In the genomic region with DNA sequence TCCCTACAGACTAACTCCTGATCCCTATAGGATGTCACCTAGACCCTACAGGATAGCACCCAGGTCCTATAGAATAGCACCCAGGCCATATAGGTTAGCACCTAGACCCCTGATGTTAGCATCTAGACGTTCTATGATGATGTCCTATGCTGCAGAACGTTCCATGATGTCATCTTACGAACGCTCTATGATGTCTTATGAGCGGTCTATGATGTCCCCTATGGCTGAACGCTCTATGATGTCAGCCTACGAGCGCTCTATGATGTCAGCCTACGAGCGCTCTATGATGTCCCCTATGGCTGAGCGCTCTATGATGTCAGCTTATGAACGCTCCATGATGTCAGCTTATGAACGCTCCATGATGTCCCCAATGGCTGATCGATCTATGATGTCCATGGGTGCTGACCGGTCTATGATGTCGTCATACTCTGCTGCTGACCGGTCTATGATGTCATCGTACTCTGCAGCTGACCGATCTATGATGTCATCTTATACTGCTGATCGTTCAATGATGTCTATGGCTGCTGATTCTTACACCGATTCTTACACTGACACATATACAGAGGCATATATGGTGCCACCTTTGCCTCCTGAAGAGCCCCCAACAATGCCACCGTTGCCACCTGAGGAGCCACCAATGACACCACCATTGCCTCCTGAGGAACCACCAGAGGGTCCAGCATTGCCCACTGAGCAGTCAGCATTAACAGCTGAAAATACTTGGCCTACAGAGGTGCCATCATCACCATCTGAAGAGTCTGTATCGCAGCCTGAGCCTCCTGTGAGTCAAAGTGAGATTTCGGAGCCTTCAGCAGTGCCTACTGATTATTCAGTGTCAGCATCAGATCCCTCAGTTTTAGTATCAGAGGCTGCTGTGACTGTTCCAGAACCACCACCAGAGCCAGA, we compare ENCODE assay signal across 1 cellular context.
TF ChIP-seq lines count a peak whose summit lies in the region.

No MANE protein-coding gene starts in this region.

TF ChIP-seq in K562, 482 proteins besides CTCF, POLR2A, EP300 and RAD21 (continued from another document and continues in another):
- TF ChIP-seq NFYB (IDR thresholded peaks at IDR 0.05; ENCODE audit: extremely low read depth, insufficient read length): no peak
- TF ChIP-seq, protein P1, sequence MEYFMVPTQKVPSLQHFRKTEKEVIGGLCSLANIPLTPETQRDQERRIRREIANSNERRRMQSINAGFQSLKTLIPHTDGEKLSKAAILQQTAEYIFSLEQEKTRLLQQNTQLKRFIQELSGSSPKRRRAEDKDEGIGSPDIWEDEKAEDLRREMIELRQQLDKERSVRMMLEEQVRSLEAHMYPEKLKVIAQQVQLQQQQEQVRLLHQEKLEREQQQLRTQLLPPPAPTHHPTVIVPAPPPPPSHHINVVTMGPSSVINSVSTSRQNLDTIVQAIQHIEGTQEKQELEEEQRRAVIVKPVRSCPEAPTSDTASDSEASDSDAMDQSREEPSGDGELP (CRISPR knock-in tag; IDR thresholded peaks at IDR 0.05; ENCODE audit: borderline replicate concordance): peak; percentile 86
- TF ChIP-seq CEBPG (CRISPR knock-in tag; IDR thresholded peaks at IDR 0.05): peak; percentile 43
- no peak for TF ChIP-seq CEBPG (tag; conservative IDR thresholded peaks at IDR 0.05 in 1 of 2, IDR thresholded peaks at IDR 0.05 in 1 of 2)
- no peak for TF ChIP-seq GABPB2 (CRISPR knock-in tag; conservative IDR thresholded peaks at IDR 0.05)
- TF ChIP-seq, protein P2, sequence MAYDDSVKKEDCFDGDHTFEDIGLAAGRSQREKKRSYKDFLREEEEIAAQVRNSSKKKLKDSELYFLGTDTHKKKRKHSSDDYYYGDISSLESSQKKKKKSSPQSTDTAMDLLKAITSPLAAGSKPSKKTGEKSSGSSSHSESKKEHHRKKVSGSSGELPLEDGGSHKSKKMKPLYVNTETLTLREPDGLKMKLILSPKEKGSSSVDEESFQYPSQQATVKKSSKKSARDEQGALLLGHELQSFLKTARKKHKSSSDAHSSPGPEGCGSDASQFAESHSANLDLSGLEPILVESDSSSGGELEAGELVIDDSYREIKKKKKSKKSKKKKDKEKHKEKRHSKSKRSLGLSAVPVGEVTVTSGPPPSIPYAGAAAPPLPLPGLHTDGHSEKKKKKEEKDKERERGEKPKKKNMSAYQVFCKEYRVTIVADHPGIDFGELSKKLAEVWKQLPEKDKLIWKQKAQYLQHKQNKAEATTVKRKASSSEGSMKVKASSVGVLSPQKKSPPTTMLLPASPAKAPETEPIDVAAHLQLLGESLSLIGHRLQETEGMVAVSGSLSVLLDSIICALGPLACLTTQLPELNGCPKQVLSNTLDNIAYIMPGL (CRISPR knock-in tag; IDR thresholded peaks at IDR 0.05): peak; percentile 61; the same call in 1 of the 2 replicates
- TF ChIP-seq, protein P3, sequence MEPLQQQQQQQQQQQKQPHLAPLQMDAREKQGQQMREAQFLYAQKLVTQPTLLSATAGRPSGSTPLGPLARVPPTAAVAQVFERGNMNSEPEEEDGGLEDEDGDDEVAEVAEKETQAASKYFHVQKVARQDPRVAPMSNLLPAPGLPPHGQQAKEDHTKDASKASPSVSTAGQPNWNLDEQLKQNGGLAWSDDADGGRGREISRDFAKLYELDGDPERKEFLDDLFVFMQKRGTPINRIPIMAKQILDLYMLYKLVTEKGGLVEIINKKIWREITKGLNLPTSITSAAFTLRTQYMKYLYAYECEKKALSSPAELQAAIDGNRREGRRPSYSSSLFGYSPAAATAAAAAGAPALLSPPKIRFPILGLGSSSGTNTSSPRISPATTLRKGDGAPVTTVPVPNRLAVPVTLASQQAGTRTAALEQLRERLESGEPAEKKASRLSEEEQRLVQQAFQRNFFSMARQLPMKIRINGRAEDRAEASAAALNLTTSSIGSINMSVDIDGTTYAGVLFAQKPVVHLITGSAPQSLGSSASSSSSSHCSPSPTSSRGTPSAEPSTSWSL (CRISPR knock-in tag; IDR thresholded peaks at IDR 0.05; ENCODE audit: borderline replicate concordance): no peak
- peak in 1 of 2 experiments; percentile 48; a peak in 1 of 4 replicates for TF ChIP-seq SIN3A (IDR thresholded peaks at IDR 0.05; ENCODE audit: borderline replicate concordance in 2 of 2, control insufficient read depth in 1 of 2, low read depth in 2 of 2, low read length in 2 of 2)
- TF ChIP-seq JUND (IDR thresholded peaks at IDR 0.05; ENCODE audit: borderline replicate concordance, low read depth, low read length): 0 out of 2 replicates have a peak, but pooled peaks have one; percentile 3
- peak; percentile 86; the same call in 2 of the 3 replicates for TF ChIP-seq JUND (tag; IDR thresholded peaks at IDR 0.05; ENCODE audit: borderline replicate concordance, low read depth, low read length)
- TF ChIP-seq MBD2 (IDR thresholded peaks at IDR 0.05; ENCODE audit: borderline replicate concordance, low read depth): no peak; the same call in 1 of the 2 replicates
- no peak for TF ChIP-seq TFAM (CRISPR knock-in tag; conservative IDR thresholded peaks at IDR 0.05)
- peak; percentile 66 for TF ChIP-seq POLR2B (IDR thresholded peaks at IDR 0.05; ENCODE audit: low read depth, partially characterized antibody)
- TF ChIP-seq, protein P4, sequence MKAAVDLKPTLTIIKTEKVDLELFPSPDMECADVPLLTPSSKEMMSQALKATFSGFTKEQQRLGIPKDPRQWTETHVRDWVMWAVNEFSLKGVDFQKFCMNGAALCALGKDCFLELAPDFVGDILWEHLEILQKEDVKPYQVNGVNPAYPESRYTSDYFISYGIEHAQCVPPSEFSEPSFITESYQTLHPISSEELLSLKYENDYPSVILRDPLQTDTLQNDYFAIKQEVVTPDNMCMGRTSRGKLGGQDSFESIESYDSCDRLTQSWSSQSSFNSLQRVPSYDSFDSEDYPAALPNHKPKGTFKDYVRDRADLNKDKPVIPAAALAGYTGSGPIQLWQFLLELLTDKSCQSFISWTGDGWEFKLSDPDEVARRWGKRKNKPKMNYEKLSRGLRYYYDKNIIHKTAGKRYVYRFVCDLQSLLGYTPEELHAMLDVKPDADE (conservative IDR thresholded peaks at IDR 0.05; ENCODE audit: control insufficient read depth, low read depth, low read length): peak; percentile 26; the same call in 1 of the 2 replicates
- no peak for TF ChIP-seq FUS (optimal IDR thresholded peaks at IDR 0.05; ENCODE audit: low read depth, low read length)
- no peak for TF ChIP-seq ILF3 (IDR thresholded peaks at IDR 0.05; ENCODE audit: borderline replicate concordance)
- 0 out of 2 replicates have a peak, but pooled peaks have one; percentile 18 for TF ChIP-seq JUN (IDR thresholded peaks at IDR 0.05; ENCODE audit: borderline replicate concordance, low read depth, low read length)
- no peak for TF ChIP-seq JUN (CRISPR knock-in tag; IDR thresholded peaks at IDR 0.05; ENCODE audit: borderline replicate concordance)
- TF ChIP-seq SP1 (CRISPR knock-in tag; IDR thresholded peaks at IDR 0.05): 0 out of 2 replicates have a peak, but pooled peaks have one; percentile 15
- no peak for TF ChIP-seq FOXK2 (conservative IDR thresholded peaks at IDR 0.05 in 1 of 2, IDR thresholded peaks at IDR 0.05 in 1 of 2; ENCODE audit: low read depth in 2 of 2)
- TF ChIP-seq MYNN (IDR thresholded peaks at IDR 0.05): peak; percentile 54; the same call in 1 of the 2 replicates
- TF ChIP-seq MYNN (CRISPR knock-in tag; IDR thresholded peaks at IDR 0.05): no peak
- TF ChIP-seq TEAD4 (IDR thresholded peaks at IDR 0.05; ENCODE audit: low read length): 0 out of 2 replicates have a peak, but pooled peaks have one; percentile 12
- TF ChIP-seq TEAD4 (CRISPR knock-in tag; IDR thresholded peaks at IDR 0.05; ENCODE audit: borderline replicate concordance): no peak
- peak; percentile 93 for TF ChIP-seq NCOA1 (IDR thresholded peaks at IDR 0.05; ENCODE audit: low read depth)
- no peak for TF ChIP-seq ZNF354B (CRISPR knock-in tag; IDR thresholded peaks at IDR 0.05)
- TF ChIP-seq, protein P5, sequence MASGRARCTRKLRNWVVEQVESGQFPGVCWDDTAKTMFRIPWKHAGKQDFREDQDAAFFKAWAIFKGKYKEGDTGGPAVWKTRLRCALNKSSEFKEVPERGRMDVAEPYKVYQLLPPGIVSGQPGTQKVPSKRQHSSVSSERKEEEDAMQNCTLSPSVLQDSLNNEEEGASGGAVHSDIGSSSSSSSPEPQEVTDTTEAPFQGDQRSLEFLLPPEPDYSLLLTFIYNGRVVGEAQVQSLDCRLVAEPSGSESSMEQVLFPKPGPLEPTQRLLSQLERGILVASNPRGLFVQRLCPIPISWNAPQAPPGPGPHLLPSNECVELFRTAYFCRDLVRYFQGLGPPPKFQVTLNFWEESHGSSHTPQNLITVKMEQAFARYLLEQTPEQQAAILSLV (tag; IDR thresholded peaks at IDR 0.05): no peak
- TF ChIP-seq, protein P6, sequence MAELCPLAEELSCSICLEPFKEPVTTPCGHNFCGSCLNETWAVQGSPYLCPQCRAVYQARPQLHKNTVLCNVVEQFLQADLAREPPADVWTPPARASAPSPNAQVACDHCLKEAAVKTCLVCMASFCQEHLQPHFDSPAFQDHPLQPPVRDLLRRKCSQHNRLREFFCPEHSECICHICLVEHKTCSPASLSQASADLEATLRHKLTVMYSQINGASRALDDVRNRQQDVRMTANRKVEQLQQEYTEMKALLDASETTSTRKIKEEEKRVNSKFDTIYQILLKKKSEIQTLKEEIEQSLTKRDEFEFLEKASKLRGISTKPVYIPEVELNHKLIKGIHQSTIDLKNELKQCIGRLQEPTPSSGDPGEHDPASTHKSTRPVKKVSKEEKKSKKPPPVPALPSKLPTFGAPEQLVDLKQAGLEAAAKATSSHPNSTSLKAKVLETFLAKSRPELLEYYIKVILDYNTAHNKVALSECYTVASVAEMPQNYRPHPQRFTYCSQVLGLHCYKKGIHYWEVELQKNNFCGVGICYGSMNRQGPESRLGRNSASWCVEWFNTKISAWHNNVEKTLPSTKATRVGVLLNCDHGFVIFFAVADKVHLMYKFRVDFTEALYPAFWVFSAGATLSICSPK (IDR thresholded peaks at IDR 0.05; ENCODE audit: borderline replicate concordance): no peak
- peak; percentile 81; the same call in 1 of the 2 replicates for TF ChIP-seq POLR2AphosphoS2 (IDR thresholded peaks at IDR 0.05; ENCODE audit: low read length)
- TF ChIP-seq, protein P7, sequence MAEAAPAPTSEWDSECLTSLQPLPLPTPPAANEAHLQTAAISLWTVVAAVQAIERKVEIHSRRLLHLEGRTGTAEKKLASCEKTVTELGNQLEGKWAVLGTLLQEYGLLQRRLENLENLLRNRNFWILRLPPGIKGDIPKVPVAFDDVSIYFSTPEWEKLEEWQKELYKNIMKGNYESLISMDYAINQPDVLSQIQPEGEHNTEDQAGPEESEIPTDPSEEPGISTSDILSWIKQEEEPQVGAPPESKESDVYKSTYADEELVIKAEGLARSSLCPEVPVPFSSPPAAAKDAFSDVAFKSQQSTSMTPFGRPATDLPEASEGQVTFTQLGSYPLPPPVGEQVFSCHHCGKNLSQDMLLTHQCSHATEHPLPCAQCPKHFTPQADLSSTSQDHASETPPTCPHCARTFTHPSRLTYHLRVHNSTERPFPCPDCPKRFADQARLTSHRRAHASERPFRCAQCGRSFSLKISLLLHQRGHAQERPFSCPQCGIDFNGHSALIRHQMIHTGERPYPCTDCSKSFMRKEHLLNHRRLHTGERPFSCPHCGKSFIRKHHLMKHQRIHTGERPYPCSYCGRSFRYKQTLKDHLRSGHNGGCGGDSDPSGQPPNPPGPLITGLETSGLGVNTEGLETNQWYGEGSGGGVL (CRISPR knock-in tag; IDR thresholded peaks at IDR 0.05): no peak
- TF ChIP-seq, protein P8, sequence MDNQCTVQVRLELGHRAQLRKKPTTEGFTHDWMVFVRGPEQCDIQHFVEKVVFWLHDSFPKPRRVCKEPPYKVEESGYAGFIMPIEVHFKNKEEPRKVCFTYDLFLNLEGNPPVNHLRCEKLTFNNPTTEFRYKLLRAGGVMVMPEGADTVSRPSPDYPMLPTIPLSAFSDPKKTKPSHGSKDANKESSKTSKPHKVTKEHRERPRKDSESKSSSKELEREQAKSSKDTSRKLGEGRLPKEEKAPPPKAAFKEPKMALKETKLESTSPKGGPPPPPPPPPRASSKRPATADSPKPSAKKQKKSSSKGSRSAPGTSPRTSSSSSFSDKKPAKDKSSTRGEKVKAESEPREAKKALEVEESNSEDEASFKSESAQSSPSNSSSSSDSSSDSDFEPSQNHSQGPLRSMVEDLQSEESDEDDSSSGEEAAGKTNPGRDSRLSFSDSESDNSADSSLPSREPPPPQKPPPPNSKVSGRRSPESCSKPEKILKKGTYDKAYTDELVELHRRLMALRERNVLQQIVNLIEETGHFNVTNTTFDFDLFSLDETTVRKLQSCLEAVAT (IDR thresholded peaks at IDR 0.05): 0 out of 4 replicates have a peak, but pooled peaks of 1 of the 2 experiments have one; percentile 29
- TF ChIP-seq CEBPB (tag; IDR thresholded peaks at IDR 0.05): peak; percentile 68
- TF ChIP-seq FOXA3 (CRISPR knock-in tag; conservative IDR thresholded peaks at IDR 0.05 in 1 of 2, IDR thresholded peaks at IDR 0.05 in 1 of 2): 0 out of 4 replicates have a peak, but pooled peaks of 1 of the 2 experiments have one; percentile 18
- peak; percentile 71 for TF ChIP-seq SUPT5H (IDR thresholded peaks at IDR 0.05)
- TF ChIP-seq, protein P9, sequence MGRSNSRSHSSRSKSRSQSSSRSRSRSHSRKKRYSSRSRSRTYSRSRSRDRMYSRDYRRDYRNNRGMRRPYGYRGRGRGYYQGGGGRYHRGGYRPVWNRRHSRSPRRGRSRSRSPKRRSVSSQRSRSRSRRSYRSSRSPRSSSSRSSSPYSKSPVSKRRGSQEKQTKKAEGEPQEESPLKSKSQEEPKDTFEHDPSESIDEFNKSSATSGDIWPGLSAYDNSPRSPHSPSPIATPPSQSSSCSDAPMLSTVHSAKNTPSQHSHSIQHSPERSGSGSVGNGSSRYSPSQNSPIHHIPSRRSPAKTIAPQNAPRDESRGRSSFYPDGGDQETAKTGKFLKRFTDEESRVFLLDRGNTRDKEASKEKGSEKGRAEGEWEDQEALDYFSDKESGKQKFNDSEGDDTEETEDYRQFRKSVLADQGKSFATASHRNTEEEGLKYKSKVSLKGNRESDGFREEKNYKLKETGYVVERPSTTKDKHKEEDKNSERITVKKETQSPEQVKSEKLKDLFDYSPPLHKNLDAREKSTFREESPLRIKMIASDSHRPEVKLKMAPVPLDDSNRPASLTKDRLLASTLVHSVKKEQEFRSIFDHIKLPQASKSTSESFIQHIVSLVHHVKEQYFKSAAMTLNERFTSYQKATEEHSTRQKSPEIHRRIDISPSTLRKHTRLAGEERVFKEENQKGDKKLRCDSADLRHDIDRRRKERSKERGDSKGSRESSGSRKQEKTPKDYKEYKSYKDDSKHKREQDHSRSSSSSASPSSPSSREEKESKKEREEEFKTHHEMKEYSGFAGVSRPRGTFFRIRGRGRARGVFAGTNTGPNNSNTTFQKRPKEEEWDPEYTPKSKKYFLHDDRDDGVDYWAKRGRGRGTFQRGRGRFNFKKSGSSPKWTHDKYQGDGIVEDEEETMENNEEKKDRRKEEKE (IDR thresholded peaks at IDR 0.05; ENCODE audit: borderline replicate concordance in 1 of 2, control insufficient read depth in 1 of 2, low read depth in 2 of 2, low read length in 1 of 2): peak in 1 of 2 experiments; percentile 79; a peak in 1 of 4 replicates
- peak; percentile 10 for TF ChIP-seq TAF1 (IDR thresholded peaks at IDR 0.05; ENCODE audit: control insufficient read depth, extremely low read depth, insufficient read depth, low read length, severe bottlenecking)
- TF ChIP-seq, protein P10, sequence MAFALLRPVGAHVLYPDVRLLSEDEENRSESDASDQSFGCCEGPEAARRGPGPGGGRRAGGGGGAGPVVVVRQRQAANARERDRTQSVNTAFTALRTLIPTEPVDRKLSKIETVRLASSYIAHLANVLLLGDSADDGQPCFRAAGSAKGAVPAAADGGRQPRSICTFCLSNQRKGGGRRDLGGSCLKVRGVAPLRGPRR (CRISPR knock-in tag; IDR thresholded peaks at IDR 0.05): 0 out of 2 replicates have a peak, but pooled peaks have one; percentile 12
- no peak for TF ChIP-seq ESRRA (IDR thresholded peaks at IDR 0.05; ENCODE audit: borderline replicate concordance, low read depth)
- no peak for TF ChIP-seq SIX5 (IDR thresholded peaks at IDR 0.05; ENCODE audit: borderline replicate concordance in 1 of 2, insufficient read depth in 1 of 2, low read depth in 1 of 2, low read length in 2 of 2)
- TF ChIP-seq TGIF2 (CRISPR knock-in tag; IDR thresholded peaks at IDR 0.05): no peak
- TF ChIP-seq YBX1 (IDR thresholded peaks at IDR 0.05): no peak
- peak; percentile 48; the same call in 1 of the 2 replicates for TF ChIP-seq TARDBP (IDR thresholded peaks at IDR 0.05)
